Comparison of ENCODE assay signal across 8 cellular contexts in the genomic region with DNA sequence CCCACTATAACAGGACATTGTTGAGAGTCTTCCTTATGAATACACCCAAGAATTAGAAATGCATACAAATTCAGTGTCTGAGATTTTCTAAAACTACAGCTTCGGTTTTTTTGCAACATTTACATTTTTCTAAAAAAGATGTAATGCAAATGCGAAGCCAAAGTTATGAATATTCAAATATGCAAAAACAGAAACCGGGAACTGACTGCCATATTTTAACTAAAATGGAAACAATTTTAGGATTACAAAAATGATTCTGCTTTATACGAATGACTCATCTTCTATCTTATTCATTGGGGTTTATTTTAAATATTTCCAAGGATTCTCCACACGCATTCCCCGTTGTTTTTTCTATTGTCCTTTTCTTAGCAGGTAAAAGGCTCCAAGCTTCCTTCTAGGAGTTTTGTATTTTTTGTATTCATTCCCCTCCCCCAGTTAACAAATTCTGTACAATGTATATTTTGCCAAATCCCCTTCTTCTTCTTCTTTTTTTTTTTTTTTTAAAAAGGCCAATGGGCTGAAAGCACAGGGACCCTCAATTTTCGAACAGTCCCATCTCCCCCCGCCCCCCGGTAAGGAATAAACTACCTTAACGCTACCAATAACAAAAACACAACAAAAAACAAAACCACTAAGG. TPM values are rescaled to one million over a fixed set of nuclear protein-coding genes. Genes with fewer than 3 reads are reported as not detected.
A peak's percentile ranks its signal among the peaks of the same experiment; 100 is the strongest.
DNase-seq lines count a peak whose midpoint lies in the region; ATAC-seq and TF ChIP-seq lines count a peak whose summit lies in the region.

No MANE protein-coding gene starts in this region.

- peaks cover 41% of the 10 kb centered on the region for H3K36me3 Mint-ChIP-seq in HFFc6 (ENCODE audit: low read depth)

- no peak overlapping the region for H2AFZ ChIP-seq in ACC112 (ENCODE audit: low read length, unreplicated experiment)

- no peak for DNase-seq in HFFc6
- DNase-seq in body of pancreas, result no peak
- no peak for DNase-seq in NCI-H2107 (lab: John Stamatoyannopoulos, UW)
- no peak for DNase-seq in left colon
- DNase-seq in mesenteric fat pad (ENCODE audit: low spot score), result no peak

- WGBS in body of pancreas, 2 donors, result 2% methylated on average over 10 of the region's 10 CpGs

- H3K4me1 ChIP-seq in ACC112 (ENCODE audit: control insufficient read depth, insufficient read depth, low read length, unreplicated experiment) (peaks cover 29% of the 10 kb centered on the region), body of pancreas (peaks cover 44% of the 10 kb centered on the region), mononuclear cell (ENCODE audit: insufficient read depth, low read length) (peaks cover 33% of the 10 kb centered on the region)

- peaks cover 56% of the 10 kb centered on the region for H3K4me1 Mint-ChIP-seq in HFFc6 (ENCODE audit: low read depth)

- peak overlapping the region; percentile 100 for H3K4me3 Mint-ChIP-seq in HFFc6

- H3K9me3 ChIP-seq in body of pancreas (no peaks in the 10 kb centered on the region), mononuclear cell (ENCODE audit: low read depth, low read length) (no peaks in the 10 kb centered on the region)

- H3K36me3 ChIP-seq in ACC112 (ENCODE audit: insufficient read depth, low read length) (peaks cover 15% of the 10 kb centered on the region), body of pancreas (replicated peaks in 1 of 2; ENCODE audit: insufficient read depth in 1 of 2, low read depth in 2 of 2) (peaks cover 0 to 2% of the 10 kb centered on the region in 2 donors)

- H3K79me2 ChIP-seq in ACC112 (ENCODE audit: control insufficient read depth, insufficient read depth, low read length, unreplicated experiment), result peaks cover 67% of the 10 kb centered on the region

- H3K27ac Mint-ChIP-seq in HFFc6, result peak overlapping the region; percentile 99

- peaks cover 4% of the 10 kb centered on the region; the same call in 1 of the 2 replicates for H3K9me3 Mint-ChIP-seq in HFFc6

- peak overlapping the region; percentile 92 for H3K4me3 ChIP-seq in ACC112 (ENCODE audit: low read depth, low read length)
- H3K4me3 ChIP-seq in body of pancreas, result peak overlapping the region; percentile 84 to 89
- peak overlapping the region; percentile 90 for H3K4me3 ChIP-seq in mononuclear cell (ENCODE audit: low read length)

- H3K27me3 ChIP-seq in ACC112 (ENCODE audit: insufficient read depth, low read length) (no peaks in the 10 kb centered on the region), body of pancreas (no peaks in the 10 kb centered on the region), mononuclear cell (ENCODE audit: insufficient read depth, low read length) (no peaks in the 10 kb centered on the region)

- peaks cover 7% of the 10 kb centered on the region for H3K27me3 Mint-ChIP-seq in HFFc6 (ENCODE audit: insufficient read depth)

- ATAC-seq in body of pancreas, result no peak
- ATAC-seq in HG03175 (IDR thresholded peaks at IDR 0.05; ENCODE audit: unreplicated experiment), result no peak
- no peak for ATAC-seq in left colon

- intact Hi-C loops in body of pancreas (cut with DNase I) (no loop called here), left colon (cut with DNase I, micrococcal nuclease) (no loop called here)

- TF ChIP-seq CTCF in HFFc6 (IDR thresholded peaks at IDR 0.05) (no peak), body of pancreas (IDR thresholded peaks at IDR 0.05) (no peak)

- H3K27ac ChIP-seq in ACC112 (ENCODE audit: low read depth, low read length), result peak overlapping the region; percentile 77
- peak overlapping the region in 3 of 4 donors; percentile 78 to 86 (median 80) for H3K27ac ChIP-seq in body of pancreas

- TF ChIP-seq POLR2A in body of pancreas (IDR thresholded peaks at IDR 0.05), result no peak

RNA-seq across cellular contexts. Expression of a gene that starts 1.0 kb away (rescaled TPM):
- 100 to 1,000 TPM; 231 to 263 (median 249) TPM for total RNA-seq in HFFc6 (2021; fragmentation: NEBNext Ultra II Directional; extraction: Animal tissue kit (Norgen Biotek cat#: 25700))
- total RNA-seq in body of pancreas (10 to 100 TPM; 29.3 to 52.4 TPM), mononuclear cell (63.4 TPM), left colon (100 to 1,000 TPM; 153 to 169 TPM), mesenteric fat pad (109 TPM)

RNA-seq across cellular contexts. Expression of a gene that starts 18.6 kb away (rescaled TPM):
- total RNA-seq in HFFc6 (2021; fragmentation: NEBNext Ultra II Directional; extraction: Animal tissue kit (Norgen Biotek cat#: 25700)), result not detected
- total RNA-seq in body of pancreas, result not detected
- 0.10 TPM for total RNA-seq in mononuclear cell
- under 1 TPM in 1 of 2 donors, not detected in 1; 0.25 TPM for total RNA-seq in left colon
- total RNA-seq in mesenteric fat pad, result not detected

RNA-seq across cellular contexts. Expression of a gene that starts 44.3 kb away (rescaled TPM):
- total RNA-seq in HFFc6 (2021; fragmentation: NEBNext Ultra II Directional; extraction: Animal tissue kit (Norgen Biotek cat#: 25700)), result 1 to 10 TPM in 4 of 6 experiments, under 1 TPM in 2; 0.61 to 2.8 (median 1.5) TPM
- total RNA-seq in body of pancreas (1 to 10 TPM; 8.3 to 9.6 TPM), mononuclear cell (184 TPM), left colon (1 to 10 TPM; 3.1 to 7.0 TPM), mesenteric fat pad (40.8 TPM)
